Comparison of ENCODE assay signal across 11 cellular contexts in genomic region chr22:31248965-31249940, GRCh38. TPM values are rescaled to one million over a fixed set of nuclear protein-coding genes. Genes with fewer than 3 reads are reported as not detected.
DNase-seq lines count a peak whose midpoint lies in the region; ATAC-seq, FAIRE-seq and TF ChIP-seq lines count a peak whose summit lies in the region.
"Had no signal": no experiment of that assay in that cellular context is flagged by ENCODE, and none has a peak within 500 bp of the region (broad histone marks: within the 10 kb centered on the region; RNA-seq: fewer than 3 reads in every experiment).

No MANE protein-coding gene starts in this region.

- no peak for DNase-seq in AG04450 (ENCODE audit: low read depth, low spot score)
- peak; percentile 23 for DNase-seq in SK-MEL-5 (ENCODE audit: low read depth, low spot score)
- peak in 1 of 2 donors; percentile 53 for DNase-seq in foreskin keratinocyte
- DNase-seq in pancreas, result peak in 1 of 6 donors; percentile 32
- no peak for DNase-seq in NCI-H187 (lab: John Stamatoyannopoulos, UW)
- DNase-seq in naive thymus-derived CD4-positive, alpha-beta T cell, result no peak
- DNase-seq in inferior parietal cortex (ENCODE audit: extremely low spot score), result no peak
- DNase-seq: activated gamma-delta T cell, NCI-H1436 had no signal

- peak overlapping the region in 5 of 10 donors; percentile 34 to 93 (median 85) for H3K4me3 Mint-ChIP-seq in naive thymus-derived CD4-positive, alpha-beta T cell

- H3K4me1 ChIP-seq in foreskin keratinocyte (peaks cover 31% of the 10 kb centered on the region), pancreas (peaks cover 35 to 47% (median 44%) of the 10 kb centered on the region in 3 donors)
- peaks cover 8 to 17% of the 10 kb centered on the region in 2 donors for H3K4me1 ChIP-seq in naive thymus-derived CD4-positive, alpha-beta T cell (ENCODE audit: control insufficient read depth in 2 of 2, insufficient read depth in 2 of 2, low read length in 2 of 2)

- POLR2A ChIA-PET in AG04450 (lab: Yijun Ruan, JAX), result interaction anchor here (0.9 to 1.6 kb wide), 4 partner anchors 22 to 147 kb away, joined by 3 to 7 read pairs (median 4); partner anchors contain the start of genes PIK3IP1 and SELENOM
- POLR2A ChIA-PET in naive thymus-derived CD4-positive, alpha-beta T cell (lab: Charles Lee), result interaction anchor here (0.6 to 4.0 kb wide), 8 partner anchors 11 to 42 kb away, joined by 3 to 38 read pairs (median 4); partner anchors contain the start of gene PIK3IP1

- H3K36me3 ChIP-seq in pancreas, result no peaks in the 10 kb centered on the region
- no peaks in the 10 kb centered on the region for H3K36me3 ChIP-seq in naive thymus-derived CD4-positive, alpha-beta T cell (ENCODE audit: control insufficient read depth in 2 of 3, insufficient read depth in 3 of 3, low read length in 3 of 3)

- peak overlapping the region in 1 of 9 donors; percentile 77 for H3K27ac Mint-ChIP-seq in naive thymus-derived CD4-positive, alpha-beta T cell
- H3K27ac Mint-ChIP-seq: T-helper 1 cell treated with Interleukin-12 subunit alpha and Interleukin-12 subunit beta and Interleukin-4 antibody, amounts not matched to agents 30 μg/mL and 1 μg/mL, for 36 hours had no signal

- TF ChIP-seq CTCF in AG04450 (IDR thresholded peaks at IDR 0.05; ENCODE audit: low read depth, low read length), result no peak
- TF ChIP-seq CTCF in foreskin keratinocyte (conservative IDR thresholded peaks at IDR 0.05), result no peak
- TF ChIP-seq CTCF in pancreas (IDR thresholded peaks at IDR 0.05), result no peak

- H3K9me3 ChIP-seq in AG04450 (ENCODE audit: control insufficient read depth, insufficient read depth, low read length), result no peaks in the 10 kb centered on the region
- no peaks in the 10 kb centered on the region for H3K9me3 ChIP-seq in pancreas
- H3K9me3 ChIP-seq in naive thymus-derived CD4-positive, alpha-beta T cell (ENCODE audit: control insufficient read depth in 2 of 3, low read length in 3 of 3), result no peaks in the 10 kb centered on the region

- H3K4me3 ChIP-seq in AG04450 (ENCODE audit: low read depth, low read length) (peak overlapping the region; percentile 74), pancreas (peak overlapping the region in 3 of 4 donors; percentile 27 to 54 (median 43))
- H3K4me3 ChIP-seq in naive thymus-derived CD4-positive, alpha-beta T cell (ENCODE audit: low read length), result no peak overlapping the region

- no peak for ATAC-seq in foreskin keratinocyte
- peak in 2 of 4 donors; percentile 6 to 14 for ATAC-seq in pancreas
- ATAC-seq in GM19467 (IDR thresholded peaks at IDR 0.05; ENCODE audit: unreplicated experiment), result no peak
- ATAC-seq in naive thymus-derived CD4-positive, alpha-beta T cell, result no peak

- FAIRE-seq in pancreas (lab: Jason Lieb, UNC), result no peak

- intact Hi-C loops in pancreas (cut with DNase I), result no loop called here
- intact Hi-C loops in naive thymus-derived CD4-positive, alpha-beta T cell (cut with micrococcal nuclease), result loop anchor here (1.0 to 5.0 kb wide), 5 partner anchors 24 to 64 kb away; partner anchors contain the start of gene LIMK2 (in 2 of the 2)

- H3K27me3 Mint-ChIP-seq in naive thymus-derived CD4-positive, alpha-beta T cell, result no peaks in the 10 kb centered on the region

- WGBS in pancreas, 2 donors, result 39 to 41% methylated on average over 9 of the region's 9 CpGs

- H3K27me3 ChIP-seq in AG04450 (ENCODE audit: control insufficient read depth, insufficient read depth, low read length) (no peaks in the 10 kb centered on the region), foreskin keratinocyte (no peaks in the 10 kb centered on the region), pancreas (no peaks in the 10 kb centered on the region)
- no peaks in the 10 kb centered on the region for H3K27me3 ChIP-seq in naive thymus-derived CD4-positive, alpha-beta T cell (ENCODE audit: control insufficient read depth in 2 of 2, insufficient read depth in 2 of 2, low read length in 2 of 2)

- no peak overlapping the region for H3K27ac ChIP-seq in AG04450 (ENCODE audit: low read depth, low read length)
- peak overlapping the region; percentile 66 for H3K27ac ChIP-seq in foreskin keratinocyte
- H3K27ac ChIP-seq in pancreas, result peak overlapping the region in 3 of 4 donors; percentile 22 to 78 (median 53)
- no peak overlapping the region for H3K27ac ChIP-seq in naive thymus-derived CD4-positive, alpha-beta T cell (ENCODE audit: low read depth, low read length)

- H3K4me1 Mint-ChIP-seq in naive thymus-derived CD4-positive, alpha-beta T cell, result peaks cover 8 to 35% (median 31%) of the 10 kb centered on the region in 7 donors

- in situ Hi-C loops in SK-MEL-5 (cut with HindIII; ENCODE audit: low pct_unique_long_range_greater_than_20kb, low sequenced_read_pairs), result no loop called here

- peaks cover 0 to 3% (median 0%) of the 10 kb centered on the region in 5 donors for H3K36me3 Mint-ChIP-seq in naive thymus-derived CD4-positive, alpha-beta T cell

- H3K9me3 Mint-ChIP-seq in naive thymus-derived CD4-positive, alpha-beta T cell, result no peaks in the 10 kb centered on the region
- H3K9me3 Mint-ChIP-seq: T-helper 1 cell treated with Interleukin-12 subunit alpha and Interleukin-12 subunit beta and Interleukin-4 antibody, amounts not matched to agents 30 μg/mL and 1 μg/mL, for 36 hours had no signal

- CTCF ChIA-PET in AG04450 (lab: Charles Lee), result interaction anchor here (1.3 to 6.1 kb wide), 4 partner anchors 21 to 142 kb away, joined by 3 to 46 read pairs (median 15); partner anchors contain the start of genes LIMK2 and SELENOM
- CTCF ChIA-PET in naive thymus-derived CD4-positive, alpha-beta T cell (lab: Charles Lee), result no interaction called here

RNA-seq across cellular contexts. Expression of gene LIMK2, which starts 37.2 kb away (rescaled TPM):
- polyA plus RNA-seq in AG04450 (2011; rRNA removed), result 5.0 and 9.0 TPM in 2 replicates
- polyA minus RNA-seq in AG04450 (2011; rRNA and poly(A)+ RNA removed), result 7.5 and 7.6 TPM in 2 replicates
- total RNA-seq in SK-MEL-5 (2014; rRNA removed; shearing (Covaris generic)), result 36.6 and 43.9 TPM in 2 replicates
- 29.2 and 42.2 TPM in 2 replicates for polyA plus RNA-seq in SK-MEL-5 (2015; cell fraction: cytosol; rRNA removed)
- 60.3 and 66.3 TPM in 2 replicates for polyA plus RNA-seq in SK-MEL-5 (2015; cell fraction: nucleus; rRNA removed)
- total RNA-seq in foreskin keratinocyte, result 80.9 and 86.6 TPM in 2 replicates
- polyA plus RNA-seq in foreskin keratinocyte, result 41.3 and 43.1 TPM in 2 replicates
- 10 to 100 TPM; 21.1 to 34.9 (median 27.7) TPM for total RNA-seq in pancreas
- 10 to 100 TPM; 20.5 to 25.2 TPM for polyA plus RNA-seq in pancreas
- 10 to 100 TPM; 18.3 to 49.9 (median 28.8) TPM for total RNA-seq in naive thymus-derived CD4-positive, alpha-beta T cell
- polyA plus RNA-seq in naive thymus-derived CD4-positive, alpha-beta T cell, result 10 to 100 TPM; 13.1 to 25.3 TPM

RNA-seq across cellular contexts. Expression of gene PIK3IP1, which starts 43.0 kb away (rescaled TPM):
- polyA plus RNA-seq in AG04450 (2011; rRNA removed) (23.3 and 23.8 TPM in 2 replicates), foreskin keratinocyte (4.6 and 8.6 TPM in 2 replicates), pancreas (1 to 10 TPM; 3.6 to 5.9 TPM)
- polyA minus RNA-seq in AG04450 (2011; rRNA and poly(A)+ RNA removed), result 15.6 and 22.2 TPM in 2 replicates
- 2.3 and 2.7 TPM in 2 replicates for total RNA-seq in SK-MEL-5 (2014; rRNA removed; shearing (Covaris generic))
- polyA plus RNA-seq in SK-MEL-5 (2015; cell fraction: cytosol; rRNA removed), result 0.98 and 3.5 TPM in 2 replicates
- polyA plus RNA-seq in SK-MEL-5 (2015; cell fraction: nucleus; rRNA removed), result 1.6 and 4.6 TPM in 2 replicates
- total RNA-seq in foreskin keratinocyte (6.1 and 11.9 TPM in 2 replicates), pancreas (10 to 100 TPM in 1 of 6 donors, 1 to 10 TPM in 5; 2.4 to 24.5 (median 6.0) TPM)
- 100 to 1,000 TPM in 4 of 5 experiments, 10 to 100 TPM in 1; 72.8 to 638 (median 594) TPM for total RNA-seq in naive thymus-derived CD4-positive, alpha-beta T cell
- 100 to 1,000 TPM; 606 to 941 TPM for polyA plus RNA-seq in naive thymus-derived CD4-positive, alpha-beta T cell

Comparison
In these comparisons a context has a peak if more than half of its experiments do, and no peak if none do; other contexts are left out.
1. H3K27ac ChIP-seq: peak in foreskin keratinocyte (single experiment) and pancreas (3 of 4); none in AG04450 (single experiment) and naive thymus-derived CD4-positive, alpha-beta T cell (single experiment).
2. intact Hi-C loops: an anchor here in naive thymus-derived CD4-positive, alpha-beta T cell (1.0 to 5.0 kb wide); none called in pancreas.